22 cellular contexts compared by ENCODE assay signal in the genomic region with DNA sequence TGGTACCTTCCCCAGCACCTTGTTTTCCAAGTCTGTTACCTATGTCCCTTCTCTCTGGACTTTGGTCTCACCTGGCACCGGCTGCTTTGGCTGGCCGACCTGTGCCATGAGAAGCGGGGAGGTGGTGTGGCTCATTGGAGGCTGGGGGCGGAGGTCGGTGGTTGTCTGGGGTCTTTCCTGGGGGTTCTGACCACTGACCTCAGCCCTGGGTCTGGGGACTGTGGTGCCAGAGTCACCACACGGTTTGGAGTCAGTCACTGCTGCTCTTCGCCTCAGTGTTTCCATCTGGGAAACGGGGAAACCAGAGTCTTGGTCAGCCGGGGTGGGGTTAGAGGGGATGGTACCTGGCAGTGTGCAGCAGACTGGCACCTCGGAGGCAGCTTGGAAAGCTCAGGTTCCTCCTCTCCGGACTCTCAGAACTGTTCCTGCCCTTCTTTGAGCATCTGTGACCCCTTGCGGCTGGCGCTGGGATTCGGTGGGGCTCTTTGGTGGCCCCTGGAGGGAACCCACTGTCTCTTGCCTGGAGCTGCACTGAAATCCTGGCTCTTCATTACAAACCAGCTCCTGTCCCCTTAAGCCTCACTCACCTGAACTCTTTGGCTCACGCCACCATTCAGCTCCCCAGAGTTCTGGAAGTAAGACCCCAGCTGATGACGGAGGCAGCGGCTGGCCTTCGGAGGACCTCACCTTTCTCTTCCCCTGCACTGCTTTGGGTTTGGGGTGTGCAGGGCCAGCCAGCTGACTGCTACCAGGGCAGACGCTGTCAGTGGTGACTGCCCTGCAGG. TPM values are rescaled to one million over a fixed set of nuclear protein-coding genes. Genes with fewer than 3 reads are reported as not detected.
DNase-seq lines count a peak whose midpoint lies in the region; ATAC-seq and TF ChIP-seq lines count a peak whose summit lies in the region.
"Had no signal": no experiment of that assay in that cellular context is flagged by ENCODE, and none has a peak within 500 bp of the region (broad histone marks: within the 10 kb centered on the region; RNA-seq: fewer than 3 reads in every experiment).

No MANE protein-coding gene starts in this region.

- peak overlapping the region in 4 of 7 donors; percentile 36 to 77 (median 61) for H3K27ac Mint-ChIP-seq in CD4-positive, alpha-beta memory T cell
- H3K27ac Mint-ChIP-seq: activated CD4-positive, alpha-beta T cell treated with anti-CD3 and anti-CD28 coated beads, Interleukin-2, amount 10 ng/mL, durations not matched to agents 24 days and 14 days; naive thymus-derived CD8-positive, alpha-beta T cell had no signal

- H3K4me1 Mint-ChIP-seq in CD4-positive, alpha-beta memory T cell, result peaks cover 1 to 8% (median 7%) of the 10 kb centered on the region in 4 donors

- H3K9me3 ChIP-seq in CD4-positive, alpha-beta memory T cell (ENCODE audit: control insufficient read depth in 1 of 2, low read length in 2 of 2), result no peaks in the 10 kb centered on the region
- no peaks in the 10 kb centered on the region for H3K9me3 ChIP-seq in RWPE2 (ENCODE audit: severe bottlenecking)
- H3K9me3 ChIP-seq: ascending aorta had no signal

- no peak for TF ChIP-seq CTCF in RWPE2 (IDR thresholded peaks at IDR 0.05; ENCODE audit: poor library complexity, severe bottlenecking)

- CTCF ChIA-PET in CD4-positive, alpha-beta memory T cell (lab: Charles Lee; ENCODE audit: partially characterized antibody), result interaction anchor here (1.0 to 2.7 kb wide), 2 partner anchors 121 to 151 kb away, joined by 3 to 7 read pairs; no protein-coding TSS in a partner anchor

- ATAC-seq in RWPE2 (ENCODE audit: low read depth) (no peak), left lobe of liver (peak; percentile 14), HG03460 (IDR thresholded peaks at IDR 0.05; ENCODE audit: unreplicated experiment) (no peak)
- ATAC-seq: GM12878; naive thymus-derived CD8-positive, alpha-beta T cell had no signal

- H3K4me3 Mint-ChIP-seq in CD4-positive, alpha-beta memory T cell, result peak overlapping the region in 1 of 8 donors; percentile 43
- H3K4me3 Mint-ChIP-seq: activated CD4-positive, alpha-beta T cell treated with anti-CD3 and anti-CD28 coated beads, Interleukin-2, amount 10 ng/mL, durations not matched to agents 24 days and 14 days had no signal

- intact Hi-C loops in CD4-positive, alpha-beta memory T cell (cut with micrococcal nuclease), result no loop called here
- intact Hi-C loops in posterior vena cava (cut with DNase I), result loop anchor here in 1 of 2 donors (10.0 kb wide), 1 partner anchor 147 kb away; no protein-coding TSS in a partner anchor

- in situ Hi-C loops in G401 (cut with HindIII; ENCODE audit: low sequenced_read_pairs), result no loop called here

- H3K36me3 Mint-ChIP-seq in CD4-positive, alpha-beta memory T cell, result no peaks in the 10 kb centered on the region
- H3K36me3 Mint-ChIP-seq: naive thymus-derived CD8-positive, alpha-beta T cell had no signal

- DNase-seq in CD4-positive, alpha-beta memory T cell, result no peak
- DNase-seq in RWPE2 (ENCODE audit: low spot score) (peak; percentile 35), left lobe of liver (ENCODE audit: low spot score) (peak; percentile 86), posterior vena cava (ENCODE audit: low spot score) (peak; percentile 70), G401 (ENCODE audit: low spot score) (no peak)
- no peak for DNase-seq in central memory CD4-positive, alpha-beta T cell
- DNase-seq in activated naive CD4-positive, alpha-beta T cell treated with Interleukin-2 at 50 U/mL for 16 hours, result no peak
- DNase-seq: activated CD4-positive, alpha-beta T cell treated with anti-CD3 and anti-CD28 coated beads, Interleukin-2, amount 10 ng/mL, durations not matched to agents 24 days and 14 days; activated CD8-positive, alpha-beta memory T cell treated with anti-CD3 and anti-CD28 coated beads, Interleukin-2, amount 50 U/mL, for 48 hours; activated naive CD4-positive, alpha-beta T cell; COR-L47; foreskin melanocyte; NCI-H2029; NCI-H524; PC-9; stimulated activated CD4-positive, alpha-beta T cell treated with anti-CD3 and anti-CD28 coated beads, Interleukin-4, amount 100 ng/mL, for 1 hour; substantia nigra had no signal

- H3K4me1 ChIP-seq in CD4-positive, alpha-beta memory T cell (ENCODE audit: insufficient read depth, low read length), result peaks cover 11% of the 10 kb centered on the region
- peaks cover 13% of the 10 kb centered on the region for H3K4me1 ChIP-seq in RWPE2 (ENCODE audit: insufficient read depth, poor library complexity, severe bottlenecking)

- H3K27me3 ChIP-seq in CD4-positive, alpha-beta memory T cell (ENCODE audit: insufficient read depth, low read length), result no peaks in the 10 kb centered on the region
- H3K27me3 ChIP-seq in RWPE2 (ENCODE audit: insufficient read depth, poor library complexity, severe bottlenecking), result no peaks in the 10 kb centered on the region
- H3K27me3 ChIP-seq: ascending aorta had no signal

- H3K9me3 Mint-ChIP-seq in CD4-positive, alpha-beta memory T cell, result no peaks in the 10 kb centered on the region
- H3K9me3 Mint-ChIP-seq: activated CD4-positive, alpha-beta T cell treated with anti-CD3 and anti-CD28 coated beads, Interleukin-2, amount 10 ng/mL, durations not matched to agents 24 days and 14 days; naive thymus-derived CD8-positive, alpha-beta T cell had no signal

- no peaks in the 10 kb centered on the region for H3K27me3 Mint-ChIP-seq in CD4-positive, alpha-beta memory T cell
- H3K27me3 Mint-ChIP-seq: naive thymus-derived CD8-positive, alpha-beta T cell had no signal

- POLR2A ChIA-PET in CD4-positive, alpha-beta memory T cell (lab: Charles Lee; ENCODE audit: partially characterized antibody), result no interaction called here

- no peaks in the 10 kb centered on the region for H3K36me3 ChIP-seq in CD4-positive, alpha-beta memory T cell (ENCODE audit: insufficient read depth, low read length)
- no peaks in the 10 kb centered on the region for H3K36me3 ChIP-seq in RWPE2 (ENCODE audit: low read depth)
- H3K36me3 ChIP-seq: ascending aorta had no signal

- no peak overlapping the region for H3K27ac ChIP-seq in CD4-positive, alpha-beta memory T cell (ENCODE audit: low read depth, low read length)
- H3K27ac ChIP-seq in RWPE2 (ENCODE audit: poor library complexity, severe bottlenecking), result no peak overlapping the region
- H3K27ac ChIP-seq: PC-9 had no signal

- H3K4me3 ChIP-seq in CD4-positive, alpha-beta memory T cell (ENCODE audit: low read length in 2 of 2), result no peak overlapping the region
- H3K4me3 ChIP-seq in RWPE2 (ENCODE audit: severe bottlenecking), result no peak overlapping the region
- H3K4me3 ChIP-seq: ascending aorta, coronary artery, GM12878, PC-9 had no signal

RNA-seq across cellular contexts. Expression of a gene that starts 4.1 kb away (rescaled TPM):
- 10 to 100 TPM; 11.6 to 11.9 TPM for total RNA-seq in CD4-positive, alpha-beta memory T cell
- 1 to 10 TPM; 1.0 to 1.3 TPM for polyA plus RNA-seq in CD4-positive, alpha-beta memory T cell
- 163 TPM for total RNA-seq in left lobe of liver
- total RNA-seq in posterior vena cava, result 10 to 100 TPM; 41.5 to 44.7 TPM
- total RNA-seq in G401 (2014; rRNA removed; shearing (Covaris generic)), result 18.9 and 25.8 TPM in 2 replicates

Comparison
In these comparisons a context has a peak if more than half of its experiments do, and no peak if none do; other contexts are left out.
1. DNase-seq: peak in RWPE2 (single experiment), left lobe of liver (single experiment) and posterior vena cava (single experiment); none in CD4-positive, alpha-beta memory T cell (0 of 5), G401 (single experiment), central memory CD4-positive, alpha-beta T cell (single experiment) and activated naive CD4-positive, alpha-beta T cell treated with Interleukin-2 at 50 U/mL for 16 hours (single experiment).